In the genomic region with DNA sequence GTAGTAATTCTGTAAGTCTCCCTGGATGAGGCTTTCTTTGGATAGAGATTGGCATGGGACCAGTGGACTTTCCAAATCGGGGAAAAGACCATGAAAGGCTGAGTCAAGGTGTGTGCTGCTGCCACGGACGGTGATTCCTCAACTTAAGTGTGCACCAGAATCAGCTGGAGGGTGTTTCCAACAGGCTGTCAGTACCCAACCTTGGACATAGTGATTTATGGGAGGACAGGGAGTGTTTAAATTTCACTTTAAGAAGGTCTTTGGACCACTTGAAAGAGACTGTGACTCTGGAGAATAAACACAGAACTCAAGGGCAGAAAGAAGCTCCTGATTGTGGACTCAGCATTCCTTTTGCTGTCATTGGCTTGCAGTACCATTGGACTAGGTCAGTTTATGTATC, we compare ENCODE assay signal across 8 cellular contexts. TPM values are rescaled to one million over a fixed set of nuclear protein-coding genes. Genes with fewer than 3 reads are reported as not detected.
"Had no signal": no experiment of that assay in that cellular context is flagged by ENCODE, and none has a peak within 500 bp of the region (broad histone marks: within the 10 kb centered on the region; RNA-seq: fewer than 3 reads in every experiment).

No MANE protein-coding gene starts in this region.

- H3K9me3 ChIP-seq: HAP-1 had no signal

- H3K36me3 Mint-ChIP-seq: IgD-negative memory B cell had no signal

- H2AFZ ChIP-seq: GM23248 had no signal

- H3K4me3 ChIP-seq: GM23248, HAP-1 had no signal

- H3K27me3 Mint-ChIP-seq: IgD-negative memory B cell had no signal

- DNase-seq: GM23248, GOT3, H7 had no signal

- H3K36me3 ChIP-seq: HAP-1 had no signal

- H3K9ac ChIP-seq: GM23248 had no signal

- ATAC-seq: HCT116, HepG2 had no signal

- FAIRE-seq: HepG2 had no signal

- H3K27ac Mint-ChIP-seq: IgD-negative memory B cell had no signal

- H3K27ac ChIP-seq: GM23248, HL-60 had no signal

- H3K4me3 Mint-ChIP-seq: IgD-negative memory B cell had no signal

RNA-seq across cellular contexts. Expression of gene CHST2, which starts 20.4 kb away (rescaled TPM):
- total RNA-seq: HepG2 had no signal
- polyA plus RNA-seq: HepG2 had no signal
